In genomic region chr13:39913928-39914327, GRCh38 we compare ENCODE assay signal across 17 cellular contexts.
A peak's percentile ranks its signal among the peaks of the same experiment; 100 is the strongest.
DNase-seq lines count a peak whose midpoint lies in the region; ATAC-seq and TF ChIP-seq lines count a peak whose summit lies in the region.
"Had no signal": no experiment of that assay in that cellular context is flagged by ENCODE, and none has a peak within 500 bp of the region (broad histone marks: within the 10 kb centered on the region; RNA-seq: fewer than 3 reads in every experiment).

No MANE protein-coding gene starts in this region.

- CTCF ChIA-PET in CD4-positive, alpha-beta T cell (lab: Charles Lee), result interaction anchor here (0.8 kb wide), 1 partner anchor 12 kb away, joined by 3 read pairs; no protein-coding TSS in a partner anchor

- H3K4me3 ChIP-seq in AG09309 (ENCODE audit: control insufficient read depth, low read depth, low read length), result no peak overlapping the region
- no peak overlapping the region for H3K4me3 ChIP-seq in ascending aorta
- no peak overlapping the region for H3K4me3 ChIP-seq in fibroblast of villous mesenchyme (ENCODE audit: low read depth, low read length)
- H3K4me3 ChIP-seq in prostate gland, result no peak overlapping the region

- no peaks in the 10 kb centered on the region for H3K27me3 Mint-ChIP-seq in CD4-positive, alpha-beta T cell

- ATAC-seq in CD4-positive, alpha-beta T cell (ENCODE audit: poor library complexity), result no peak
- ATAC-seq in GM21526 (IDR thresholded peaks at IDR 0.05; ENCODE audit: low FRiP score, unreplicated experiment), result no peak
- ATAC-seq in GM21717 (IDR thresholded peaks at IDR 0.05; ENCODE audit: unreplicated experiment), result no peak
- ATAC-seq: activated CD8-positive, alpha-beta T cell treated with anti-CD3 and anti-CD28 coated beads, Interleukin-2, amount 10 ng/mL, durations not matched to agents 7 days and 5 days; HepG2; naive thymus-derived CD4-positive, alpha-beta T cell had no signal

- H3K9me3 Mint-ChIP-seq in CD4-positive, alpha-beta T cell, result no peaks in the 10 kb centered on the region

- H3K27ac ChIP-seq in ascending aorta (peak overlapping the region; percentile 38 to 52), prostate gland (peak overlapping the region in 1 of 2 donors; percentile 33)
- H3K27ac ChIP-seq in CD4-positive, alpha-beta T cell (ENCODE audit: low read depth, low read length), result no peak overlapping the region
- H3K27ac ChIP-seq: RWPE1 had no signal

- peaks cover 0 to 3% of the 10 kb centered on the region in 2 donors for H3K4me1 ChIP-seq in ascending aorta
- H3K4me1 ChIP-seq in prostate gland (replicated peaks), result no peaks in the 10 kb centered on the region

- H3K36me3 Mint-ChIP-seq in CD4-positive, alpha-beta T cell (ENCODE audit: low read depth), result no peaks in the 10 kb centered on the region

- intact Hi-C loops in ascending aorta (cut with DNase I), result no loop called here
- intact Hi-C loops in prostate gland (cut with DNase I), result no loop called here
- intact Hi-C loops in CD4-positive, alpha-beta T cell (cut with DNase I, micrococcal nuclease), result no loop called here

- no peaks in the 10 kb centered on the region for H3K27me3 ChIP-seq in ascending aorta
- H3K27me3 ChIP-seq in prostate gland (replicated peaks; ENCODE audit: insufficient read depth), result no peaks in the 10 kb centered on the region
- no peaks in the 10 kb centered on the region for H3K27me3 ChIP-seq in CD4-positive, alpha-beta T cell (ENCODE audit: control insufficient read depth, insufficient read depth, low read length)

- TF ChIP-seq CTCF in AG09309 (IDR thresholded peaks at IDR 0.05; ENCODE audit: control insufficient read depth, insufficient read depth, low read depth, low read length, missing control alignments), result no peak
- TF ChIP-seq CTCF in ascending aorta (IDR thresholded peaks at IDR 0.05), result no peak
- no peak for TF ChIP-seq CTCF in fibroblast of villous mesenchyme (IDR thresholded peaks at IDR 0.05; ENCODE audit: insufficient read depth, low read depth, low read length)
- no peak for TF ChIP-seq CTCF in prostate gland (IDR thresholded peaks at IDR 0.05)
- TF ChIP-seq CTCF in CD4-positive, alpha-beta T cell (IDR thresholded peaks at IDR 0.05), result no peak

- H3K4me1 Mint-ChIP-seq in CD4-positive, alpha-beta T cell (ENCODE audit: low read depth), result no peaks in the 10 kb centered on the region

- H3K36me3 ChIP-seq in ascending aorta (no peaks in the 10 kb centered on the region), prostate gland (no peaks in the 10 kb centered on the region)

- no peak for TF ChIP-seq POLR2A in prostate gland (IDR thresholded peaks at IDR 0.05)

- 21% methylated on average over 2 of the region's 2 CpGs for WGBS in prostate gland

- no peak overlapping the region for H3K27ac Mint-ChIP-seq in CD4-positive, alpha-beta T cell
- H3K27ac Mint-ChIP-seq: activated CD8-positive, alpha-beta T cell treated with anti-CD3 and anti-CD28 coated beads, Interleukin-2, amount 10 ng/mL, durations not matched to agents 7 days and 5 days; naive thymus-derived CD4-positive, alpha-beta T cell had no signal

- H3K9me3 ChIP-seq in ascending aorta (no peaks in the 10 kb centered on the region), prostate gland (no peaks in the 10 kb centered on the region)
- H3K9me3 ChIP-seq in CD4-positive, alpha-beta T cell (ENCODE audit: control insufficient read depth, low read length), result no peaks in the 10 kb centered on the region

- POLR2A ChIA-PET in CD4-positive, alpha-beta T cell (lab: Charles Lee), result no interaction called here

- H3K4me3 Mint-ChIP-seq in CD4-positive, alpha-beta T cell, result no peak overlapping the region
- H3K4me3 Mint-ChIP-seq: activated CD8-positive, alpha-beta T cell treated with anti-CD3 and anti-CD28 coated beads, Interleukin-2, amount 10 ng/mL, durations not matched to agents 7 days and 5 days; naive thymus-derived CD4-positive, alpha-beta T cell had no signal

- DNase-seq in AG09309 (ENCODE audit: low read depth), result peak; percentile 14
- DNase-seq in ascending aorta (ENCODE audit: low spot score in 2 of 2), result peak in 1 of 2 donors; percentile 64
- DNase-seq in fibroblast of villous mesenchyme (ENCODE audit: low read depth), result peak; percentile 87
- DNase-seq in prostate gland (ENCODE audit: low spot score), result peak; percentile 53
- no peak for DNase-seq in CD4-positive, alpha-beta T cell
- DNase-seq in COR-L47 (lab: John Stamatoyannopoulos, UW), result no peak
- DNase-seq: activated CD8-positive, alpha-beta T cell treated with anti-CD3 and anti-CD28 coated beads, Interleukin-2, amount 10 ng/mL, durations not matched to agents 7 days and 5 days; activated naive CD4-positive, alpha-beta T cell; cerebellar nuclear complex; kidney glomerular epithelial cell; naive thymus-derived CD4-positive, alpha-beta T cell; NCI-H1417 treated with DMSO at 0.1 percent for 48 hours; NCI-H526 had no signal

Comparison
In these comparisons a context has a peak if more than half of its experiments do, and no peak if none do; other contexts are left out.
1. DNase-seq: peak in AG09309 (single experiment), fibroblast of villous mesenchyme (single experiment) and prostate gland (single experiment); none in CD4-positive, alpha-beta T cell (0 of 10) and COR-L47 (single experiment).